ENCODE assay signal across 29 cellular contexts in the genomic region with DNA sequence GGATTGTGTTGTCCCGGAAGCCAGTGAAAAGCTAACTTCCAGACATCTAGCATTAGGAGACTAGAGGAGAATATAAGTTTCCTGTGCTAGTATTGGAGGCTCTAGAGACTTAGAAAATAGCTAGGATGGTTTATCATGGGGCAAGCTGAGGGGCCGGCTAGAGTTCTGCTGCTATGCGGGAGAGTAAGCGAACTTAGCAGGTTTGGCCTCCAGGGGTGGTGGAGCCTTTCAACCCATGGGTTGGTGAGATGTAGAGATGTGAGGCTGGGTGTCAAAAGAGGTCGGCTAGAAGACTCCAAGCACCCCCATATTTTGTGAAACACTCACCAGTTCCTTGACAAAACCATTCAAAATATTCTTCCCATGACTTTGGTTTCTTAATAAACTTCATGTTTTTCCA. TPM values are rescaled to one million over a fixed set of nuclear protein-coding genes. Genes with fewer than 3 reads are reported as not detected.
"Had no signal": no experiment of that assay in that cellular context is flagged by ENCODE, and none has a peak within 500 bp of the region (broad histone marks: within the 10 kb centered on the region; RNA-seq: fewer than 3 reads in every experiment).

No MANE protein-coding gene starts in this region.

- DNase-seq: activated CD4-positive, alpha-beta memory T cell treated with anti-CD3 and anti-CD28 coated beads, Interleukin-2, amount 10 ng/mL, durations not matched to agents 7 days and 5 days; activated CD4-positive, alpha-beta T cell treated with anti-CD3 and anti-CD28 coated beads for 36 hours; activated CD4-positive, alpha-beta T cell treated with anti-CD3 and anti-CD28 coated beads, Interleukin-2, amount 50 U/mL, for 1 hour; activated naive CD4-positive, alpha-beta T cell treated with anti-CD3 and anti-CD28 coated beads, Interleukin-2, amount 50 U/mL, for 16 hours; activated T-cell treated with anti-CD3 and anti-CD28 coated beads for 4 hours; activated T-cell treated with anti-CD3 and anti-CD28 coated beads, Interleukin-2, amount 50 U/mL, for 48 hours; aorta; caudate nucleus; NCI-H1092; NCI-H1417 treated with DMSO at 0.1 percent for 48 hours; NCI-H1694; NCI-H2029 treated with DMSO at 0.1 percent for 48 hours; NCI-H345; NCI-H510A treated with DMSO at 0.1 percent for 48 hours; NCI-H69; NK-92 treated with Interleukin-12 subunit alpha and Interleukin-12 subunit beta, amount 100 ng/mL, for 24 hours; OCI-M1; RPMI8226; SK-N-SH; T-helper 1 cell had no signal

- H3K9ac ChIP-seq: KMS-11, SK-N-SH had no signal

- H3K9me3 ChIP-seq: breast epithelium, SK-N-SH had no signal

- H3K4me2 ChIP-seq: KMS-11, SK-N-SH had no signal

- ATAC-seq: activated CD4-positive, alpha-beta T cell treated with anti-CD3 and anti-CD28 coated beads for 36 hours; activated T-helper 17 cell treated with anti-CD3 and anti-CD28 coated beads, Interleukin-2, amount 50 U/mL, for 72 hours; Panc1; Right ventricle myocardium inferior had no signal

- H3K4me3 Mint-ChIP-seq: activated CD4-positive, alpha-beta memory T cell treated with anti-CD3 and anti-CD28 coated beads, Interleukin-2, amount 10 ng/mL, durations not matched to agents 7 days and 5 days; activated CD4-positive, alpha-beta T cell treated with anti-CD3 and anti-CD28 coated beads for 36 hours; activated T-helper 17 cell treated with anti-CD3 and anti-CD28 coated beads, Interleukin-2, amount 50 U/mL, for 72 hours had no signal

- H3K36me3 ChIP-seq: breast epithelium had no signal

- H3K27ac Mint-ChIP-seq: activated CD4-positive, alpha-beta memory T cell treated with anti-CD3 and anti-CD28 coated beads, Interleukin-2, amount 10 ng/mL, durations not matched to agents 7 days and 5 days; activated CD4-positive, alpha-beta T cell treated with anti-CD3 and anti-CD28 coated beads for 36 hours; activated T-helper 17 cell treated with anti-CD3 and anti-CD28 coated beads, Interleukin-2, amount 50 U/mL, for 72 hours had no signal

- H3K4me3 ChIP-seq: breast epithelium had no signal

- H3K27ac ChIP-seq: breast epithelium, KMS-11, VCaP had no signal

- H3K4me1 Mint-ChIP-seq: activated CD4-positive, alpha-beta memory T cell treated with anti-CD3 and anti-CD28 coated beads, Interleukin-2, amount 10 ng/mL, durations not matched to agents 7 days and 5 days; activated CD4-positive, alpha-beta T cell treated with anti-CD3 and anti-CD28 coated beads for 36 hours; activated T-helper 17 cell treated with anti-CD3 and anti-CD28 coated beads, Interleukin-2, amount 50 U/mL, for 72 hours had no signal

- H3K4me1 ChIP-seq: breast epithelium had no signal

RNA-seq across cellular contexts. Expression of gene SULT2A1, which starts 4.4 kb away (rescaled TPM):
- total RNA-seq: activated CD4-positive, alpha-beta memory T cell treated with anti-CD3 and anti-CD28 coated beads, Interleukin-2, amount 10 ng/mL, durations not matched to agents 7 days and 5 days; activated CD4-positive, alpha-beta T cell treated with anti-CD3 and anti-CD28 coated beads for 36 hours; activated CD8-positive, alpha-beta memory T cell treated with anti-CD3 and anti-CD28 coated beads for 36 hours; activated T-helper 17 cell treated with anti-CD3 and anti-CD28 coated beads, Interleukin-2, amount 50 U/mL, for 72 hours; aorta; breast epithelium; MCF 10A; Right ventricle myocardium inferior; T-helper 2 cell treated with Interferon-gamma antibody and Interleukin-4, amounts not matched to agents 100 ng/mL and 5 ng/mL, for 36 hours had no signal
- polyA plus RNA-seq: SK-N-SH had no signal

RNA-seq across cellular contexts. Expression of gene TPRX2, which starts 22.7 kb away (rescaled TPM):
- total RNA-seq: activated CD4-positive, alpha-beta memory T cell treated with anti-CD3 and anti-CD28 coated beads, Interleukin-2, amount 10 ng/mL, durations not matched to agents 7 days and 5 days; activated CD4-positive, alpha-beta T cell treated with anti-CD3 and anti-CD28 coated beads for 36 hours; activated CD8-positive, alpha-beta memory T cell treated with anti-CD3 and anti-CD28 coated beads for 36 hours; activated T-helper 17 cell treated with anti-CD3 and anti-CD28 coated beads, Interleukin-2, amount 50 U/mL, for 72 hours; aorta; breast epithelium; MCF 10A; Right ventricle myocardium inferior; T-helper 2 cell treated with Interferon-gamma antibody and Interleukin-4, amounts not matched to agents 100 ng/mL and 5 ng/mL, for 36 hours had no signal
- polyA plus RNA-seq: aorta, SK-N-SH had no signal
